In the genomic region with DNA sequence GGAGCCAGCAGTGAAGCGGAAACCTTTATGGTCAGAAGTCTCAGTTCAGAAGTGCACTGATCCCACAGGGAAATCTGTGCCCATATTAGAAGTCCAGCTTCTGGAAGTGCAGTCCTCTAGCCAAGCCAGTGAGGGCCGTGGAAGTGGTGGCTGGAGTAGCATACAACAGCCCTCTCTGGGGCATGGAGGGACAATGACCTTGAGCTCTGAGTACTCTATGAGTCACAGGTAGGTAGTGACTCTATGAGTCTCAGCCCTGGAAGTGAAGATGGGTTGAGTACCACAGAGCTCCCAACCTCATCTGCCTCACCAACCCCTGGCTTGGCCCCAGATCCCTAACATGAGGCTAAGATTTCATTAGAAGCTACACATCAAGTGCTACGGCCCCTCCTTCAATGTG, we compare ENCODE assay signal across 24 cellular contexts.
DNase-seq lines count a peak whose midpoint lies in the region; ATAC-seq, FAIRE-seq and TF ChIP-seq lines count a peak whose summit lies in the region.
"Had no signal": no experiment of that assay in that cellular context is flagged by ENCODE, and none has a peak within 500 bp of the region (broad histone marks: within the 10 kb centered on the region; RNA-seq: fewer than 3 reads in every experiment).

No MANE protein-coding gene starts in this region.

- H3K27me3 Mint-ChIP-seq in activated T-helper 17 cell treated with anti-CD3 and anti-CD28 coated beads, Interleukin-2, amount 50 U/mL, for 72 hours = peaks cover 5% of the 10 kb centered on the region
- H3K27me3 Mint-ChIP-seq: CD4-positive, alpha-beta T cell had no signal

- CTCF ChIA-PET in HepG2 (lab: Yijun Ruan, JAX; ENCODE audit: low intra/inter-chr PET ratio, low total read pairs) = no interaction called here

- no peak for FAIRE-seq in HepG2 (lab: Jason Lieb, UNC)
- FAIRE-seq: A549, D721Med, G401.6, GM12891, GM18507 had no signal

- no peaks in the 10 kb centered on the region for H4K20me1 ChIP-seq in HepG2 (ENCODE audit: insufficient read depth, low read length)
- H4K20me1 ChIP-seq: BLaER1 treated with 17β-estradiol and CSF1 and Interleukin-3, amounts not matched to agents 10 nM and 100 nM had no signal

- H3K36me3 Mint-ChIP-seq in activated T-helper 17 cell treated with anti-CD3 and anti-CD28 coated beads, Interleukin-2, amount 50 U/mL, for 72 hours (ENCODE audit: low read depth) = no peaks in the 10 kb centered on the region
- no peaks in the 10 kb centered on the region for H3K36me3 Mint-ChIP-seq in stimulated activated effector memory CD8-positive, alpha-beta T cell treated with anti-CD3 and anti-CD28 coated beads, Interleukin-12 subunit alpha, Interleukin-12 subunit beta, amount 100 ng/mL, for 72 hours
- H3K36me3 Mint-ChIP-seq: CD8-positive, alpha-beta T cell had no signal

- POLR2A ChIA-PET in HepG2 (lab: Yijun Ruan, JAX) = no interaction called here

- H3K9ac ChIP-seq in HepG2 (ENCODE audit: insufficient read depth, low read depth, low read length) = no peak overlapping the region
- H3K9ac ChIP-seq: BLaER1 treated with 17β-estradiol and CSF1 and Interleukin-3, amounts not matched to agents 10 nM and 100 nM had no signal

- no peak overlapping the region for H3K4me3 ChIP-seq in HepG2 (replicated peaks in 1 of 3; ENCODE audit: insufficient read depth in 1 of 3, low read depth in 2 of 3, low read length in 3 of 3)
- no peak overlapping the region for H3K4me3 ChIP-seq in right lobe of liver
- H3K4me3 ChIP-seq: A549; BLaER1 treated with 17β-estradiol and CSF1 and Interleukin-3, amounts not matched to agents 10 nM and 100 nM had no signal

- H3K4me3 Mint-ChIP-seq in activated T-helper 17 cell treated with anti-CD3 and anti-CD28 coated beads, Interleukin-2, amount 50 U/mL, for 72 hours = no peak overlapping the region
- no peak overlapping the region for H3K4me3 Mint-ChIP-seq in stimulated activated effector memory CD8-positive, alpha-beta T cell treated with anti-CD3 and anti-CD28 coated beads, Interleukin-12 subunit alpha, Interleukin-12 subunit beta, amount 100 ng/mL, for 72 hours
- H3K4me3 Mint-ChIP-seq: B cell; CD4-positive, alpha-beta T cell; CD8-positive, alpha-beta T cell had no signal

- no peaks in the 10 kb centered on the region for H3K9me3 Mint-ChIP-seq in activated T-helper 17 cell treated with anti-CD3 and anti-CD28 coated beads, Interleukin-2, amount 50 U/mL, for 72 hours
- peaks cover 9% of the 10 kb centered on the region for H3K9me3 Mint-ChIP-seq in stimulated activated effector memory CD8-positive, alpha-beta T cell treated with anti-CD3 and anti-CD28 coated beads, Interleukin-12 subunit alpha, Interleukin-12 subunit beta, amount 100 ng/mL, for 72 hours
- H3K9me3 Mint-ChIP-seq: CD8-positive, alpha-beta T cell had no signal

- intact Hi-C loops in HepG2 (cut with micrococcal nuclease; ENCODE audit: unreplicated experiment) = no loop called here
- intact Hi-C loops in right lobe of liver (cut with DNase I) = no loop called here

- no peaks in the 10 kb centered on the region for H3K79me2 ChIP-seq in HepG2 (ENCODE audit: insufficient read depth, low read length)

- in situ Hi-C loops in HepG2 (cut with HindIII; ENCODE audit: extremely low pct_ligation_motif_present, low pct_unique_long_range_greater_than_20kb) = no loop called here

- DNase-seq in HepG2 (ENCODE audit: low spot score) (no peak), right lobe of liver (no peak), kidney tubule cell (ENCODE audit: low spot score) (peak; percentile 15), COLO829 (ENCODE audit: low spot score) (no peak), Kasumi-1 (lab: John Stamatoyannopoulos, UW) (no peak)
- no peak for DNase-seq in stimulated activated effector memory CD8-positive, alpha-beta T cell treated with anti-CD3 and anti-CD28 coated beads, Interleukin-12 subunit alpha, Interleukin-12 subunit beta, amount 100 ng/mL, for 72 hours (ENCODE audit: low spot score in 2 of 2)
- no peak for DNase-seq in activated naive CD4-positive, alpha-beta T cell treated with Interleukin-2 at 50 U/mL for 16 hours
- DNase-seq: AML-193; Calu3; CD4-positive, alpha-beta T cell; CD8-positive, alpha-beta T cell; COR-L47; DMS79 treated with DMSO at 0.1 percent for 48 hours; GF-D8 had no signal

- H3K4me1 ChIP-seq in HepG2 (ENCODE audit: insufficient read depth, low read length) = no peaks in the 10 kb centered on the region
- H3K4me1 ChIP-seq in right lobe of liver = no peaks in the 10 kb centered on the region
- H3K4me1 ChIP-seq: A549 had no signal

- WGBS in HepG2 (ENCODE audit: low lambda C conversion rate) = 4% methylated on average over 3 of the region's 3 CpGs
- 33% methylated on average over 1 of the region's 3 CpGs for WGBS in right lobe of liver (ENCODE audit: insufficient coverage, low coverage, low lambda C conversion rate, missing lambda C conversion rate)

- no peaks in the 10 kb centered on the region for H3K9me3 ChIP-seq in HepG2 (ENCODE audit: low read length)
- no peaks in the 10 kb centered on the region for H3K9me3 ChIP-seq in right lobe of liver
- H3K9me3 ChIP-seq: A549 had no signal

- no peak for TF ChIP-seq EP300 in HepG2 (IDR thresholded peaks at IDR 0.05; ENCODE audit: low read depth in 2 of 2, low read length in 2 of 2)
- no peak for TF ChIP-seq EP300 in HepG2 (CRISPR knock-in tag; IDR thresholded peaks at IDR 0.05; ENCODE audit: borderline replicate concordance)

- no peak overlapping the region for H3K4me2 ChIP-seq in HepG2 (ENCODE audit: low read depth, low read length)
- H3K4me2 ChIP-seq: A549; BLaER1 treated with 17β-estradiol and CSF1 and Interleukin-3, amounts not matched to agents 10 nM and 100 nM had no signal

- H3K27ac Mint-ChIP-seq in activated T-helper 17 cell treated with anti-CD3 and anti-CD28 coated beads, Interleukin-2, amount 50 U/mL, for 72 hours = no peak overlapping the region
- H3K27ac Mint-ChIP-seq in stimulated activated effector memory CD8-positive, alpha-beta T cell treated with anti-CD3 and anti-CD28 coated beads, Interleukin-12 subunit alpha, Interleukin-12 subunit beta, amount 100 ng/mL, for 72 hours = no peak overlapping the region
- H3K27ac Mint-ChIP-seq: B cell; CD4-positive, alpha-beta T cell; CD8-positive, alpha-beta T cell had no signal

- H3K27me3 ChIP-seq in HepG2 (ENCODE audit: control insufficient read depth in 1 of 2, insufficient read depth in 2 of 2, low read length in 2 of 2) (no peaks in the 10 kb centered on the region), right lobe of liver (no peaks in the 10 kb centered on the region)
- H3K27me3 ChIP-seq: BLaER1 treated with 17β-estradiol and CSF1 and Interleukin-3, amounts not matched to agents 10 nM and 100 nM had no signal

- ATAC-seq in HepG2 = peak; percentile 62; the same call in 1 of the 3 replicates
- no peak for ATAC-seq in right lobe of liver
- peak; percentile 23 for ATAC-seq in activated T-helper 17 cell treated with anti-CD3 and anti-CD28 coated beads, Interleukin-2, amount 50 U/mL, for 72 hours (replicated peaks)
- peak; percentile 42 for ATAC-seq in stimulated activated effector memory CD8-positive, alpha-beta T cell treated with anti-CD3 and anti-CD28 coated beads, Interleukin-12 subunit alpha, Interleukin-12 subunit beta, amount 100 ng/mL, for 72 hours
- ATAC-seq: A549; CD8-positive, alpha-beta T cell had no signal

- no peak overlapping the region for H2AFZ ChIP-seq in HepG2 (ENCODE audit: low read length)

- H3K4me1 Mint-ChIP-seq in activated T-helper 17 cell treated with anti-CD3 and anti-CD28 coated beads, Interleukin-2, amount 50 U/mL, for 72 hours = no peaks in the 10 kb centered on the region
- no peaks in the 10 kb centered on the region for H3K4me1 Mint-ChIP-seq in stimulated activated effector memory CD8-positive, alpha-beta T cell treated with anti-CD3 and anti-CD28 coated beads, Interleukin-12 subunit alpha, Interleukin-12 subunit beta, amount 100 ng/mL, for 72 hours
- H3K4me1 Mint-ChIP-seq: B cell had no signal

- TF ChIP-seq CTCF in HepG2 (CRISPR knock-in tag; IDR thresholded peaks at IDR 0.05) (no peak), right lobe of liver (IDR thresholded peaks at IDR 0.05) (no peak)

- TF ChIP-seq POLR2A in HepG2 (IDR thresholded peaks at IDR 0.05; ENCODE audit: insufficient read depth in 1 of 2, low read depth in 2 of 2, low read length in 2 of 2) (no peak), right lobe of liver (IDR thresholded peaks at IDR 0.05) (no peak)

- BruUV-seq in HepG2 (replicated peaks; lab: Mats Ljungman, UMichigan) = no TSS peak

- H3K27ac ChIP-seq in HepG2 (ENCODE audit: extremely low read length, insufficient read depth, low read length) (no peak overlapping the region), right lobe of liver (no peak overlapping the region)
- H3K27ac ChIP-seq: 22Rv1; A549; BLaER1 treated with 17β-estradiol and CSF1 and Interleukin-3, amounts not matched to agents 10 nM and 100 nM; C4-2B had no signal

- no peak for TF ChIP-seq RAD21 in HepG2 (CRISPR knock-in tag; IDR thresholded peaks at IDR 0.05)

- H3K36me3 ChIP-seq in HepG2 (replicated peaks in 1 of 2; ENCODE audit: control insufficient read depth in 1 of 2, insufficient read depth in 2 of 2, low read length in 2 of 2) (no peaks in the 10 kb centered on the region), right lobe of liver (no peaks in the 10 kb centered on the region)
- H3K36me3 ChIP-seq: BLaER1 treated with 17β-estradiol and CSF1 and Interleukin-3, amounts not matched to agents 10 nM and 100 nM had no signal

TF ChIP-seq in HepG2, 621 proteins besides CTCF, POLR2A, EP300 and RAD21:
- no peak for TF ChIP-seq MAF1 (CRISPR knock-in tag; IDR thresholded peaks at IDR 0.05; ENCODE audit: borderline replicate concordance)
- peak; percentile 70 for TF ChIP-seq FOSL2 (CRISPR knock-in tag; IDR thresholded peaks at IDR 0.05)

Comparison
In these comparisons a context has a peak if more than half of its experiments do, and no peak if none do; other contexts are left out.
1. ATAC-seq: peak in HepG2 (single experiment), activated T-helper 17 cell treated with anti-CD3 and anti-CD28 coated beads, Interleukin-2, amount 50 U/mL, for 72 hours (single experiment) and stimulated activated effector memory CD8-positive, alpha-beta T cell treated with anti-CD3 and anti-CD28 coated beads, Interleukin-12 subunit alpha, Interleukin-12 subunit beta, amount 100 ng/mL, for 72 hours (single experiment); none in right lobe of liver (0 of 4).